Comparison of ENCODE assay signal across 8 cellular contexts in genomic region chr1:156103521-156103947, GRCh38. TPM values are rescaled to one million over a fixed set of nuclear protein-coding genes. Genes with fewer than 3 reads are reported as not detected.
A peak's percentile ranks its signal among the peaks of the same experiment; 100 is the strongest.
DNase-seq lines count a peak whose midpoint lies in the region; TF ChIP-seq lines count a peak whose summit lies in the region.

No MANE protein-coding gene starts in this region.

- H2BK12ac ChIP-seq in neuronal stem cell (ENCODE audit: low read length), result no peak overlapping the region

- H3K27ac ChIP-seq in ectodermal cell (ENCODE audit: insufficient read depth, low read depth, low read length, poor library complexity, severe bottlenecking), result peak overlapping the region; percentile 44
- no peak overlapping the region for H3K27ac ChIP-seq in neuronal stem cell (replicated peaks; ENCODE audit: low read length)

- peak overlapping the region; percentile 24 for H2AK5ac ChIP-seq in neuronal stem cell (ENCODE audit: low read depth, low read length)

- H3K36me3 ChIP-seq in ectodermal cell (ENCODE audit: control insufficient read depth, insufficient read depth, low read length) (no peaks in the 10 kb centered on the region), neuronal stem cell (replicated peaks in 1 of 2; ENCODE audit: control insufficient read depth in 2 of 2, insufficient read depth in 2 of 2, low read length in 2 of 2) (peaks cover 4 to 62% of the 10 kb centered on the region in 2 donors)

- no peak overlapping the region for H4K91ac ChIP-seq in neuronal stem cell (ENCODE audit: low read depth, low read length, poor library complexity)

- 72 to 75% methylated on average over 9 of the region's 9 CpGs for WGBS in ectodermal cell, 2 experiments
- no CpG with 5 or more reads among the region's 9 CpGs for WGBS in neuronal stem cell (ENCODE audit: extremely low coverage in 2 of 2, insufficient read length in 2 of 2, insufficient replicate concordance in 1 of 2), 2 donors

- no peak overlapping the region for H2BK5ac ChIP-seq in neuronal stem cell (ENCODE audit: low read length)

- H3K9me3 ChIP-seq in ectodermal cell (ENCODE audit: control insufficient read depth, low read length) (no peaks in the 10 kb centered on the region), neuronal stem cell (replicated peaks in 1 of 2; ENCODE audit: control insufficient read depth in 2 of 2, insufficient read depth in 1 of 2, low read depth in 1 of 2, low read length in 2 of 2) (no peaks in the 10 kb centered on the region)

- H3K4ac ChIP-seq in neuronal stem cell (ENCODE audit: low read length), result no peak overlapping the region

- peak overlapping the region; percentile 54 for H3K4me3 ChIP-seq in AG10803 (ENCODE audit: low read length)
- H3K4me3 ChIP-seq in ectodermal cell (ENCODE audit: insufficient read depth, low read depth, low read length), result no peak overlapping the region
- no peak overlapping the region for H3K4me3 ChIP-seq in neuronal stem cell (ENCODE audit: low read length in 2 of 2)

- no peak overlapping the region for H2AFZ ChIP-seq in neuronal stem cell (ENCODE audit: low read length)

- no peak for TF ChIP-seq CTCF in AG10803 (conservative IDR thresholded peaks at IDR 0.05; ENCODE audit: low read length)

- DNase-seq in AG10803 (ENCODE audit: low read depth) (peak; percentile 87), RPMI7951 (ENCODE audit: low read depth) (peak; percentile 93), neuronal stem cell (ENCODE audit: low spot score) (no peak), NCI-H748 treated with DMSO at 0.1 percent for 48 hours (lab: John Stamatoyannopoulos, UW) (no peak), T-helper 9 cell (no peak), posterior cingulate gyrus (no peak), NCI-H748 (lab: John Stamatoyannopoulos, UW; ENCODE audit: unreplicated experiment) (no peak)

- peak overlapping the region; percentile 34 for H3K18ac ChIP-seq in neuronal stem cell (ENCODE audit: low read length)

- no peak overlapping the region for H4K8ac ChIP-seq in neuronal stem cell (ENCODE audit: low read depth, low read length)

- H3K79me1 ChIP-seq in neuronal stem cell (ENCODE audit: low read depth, low read length), result peaks cover 14% of the 10 kb centered on the region

- H3K14ac ChIP-seq in neuronal stem cell (ENCODE audit: low read length), result no peak overlapping the region

- H3K27me3 ChIP-seq in ectodermal cell (ENCODE audit: control insufficient read depth, insufficient read depth, low read length, poor library complexity, severe bottlenecking) (no peaks in the 10 kb centered on the region), neuronal stem cell (ENCODE audit: control insufficient read depth in 3 of 3, insufficient read depth in 3 of 3, low read depth in 1 of 3, low read length in 3 of 3) (no peaks in the 10 kb centered on the region)

- H3K4me1 ChIP-seq in ectodermal cell (ENCODE audit: control insufficient read depth, insufficient read depth, low read length), result peaks cover 45% of the 10 kb centered on the region
- peaks cover 38 to 54% of the 10 kb centered on the region in 2 donors for H3K4me1 ChIP-seq in neuronal stem cell (ENCODE audit: control insufficient read depth in 2 of 2, insufficient read depth in 1 of 2, low read depth in 1 of 2, low read length in 2 of 2)

- no peak overlapping the region for H2BK15ac ChIP-seq in neuronal stem cell (ENCODE audit: low read length)

- H3K9ac ChIP-seq in neuronal stem cell (ENCODE audit: low read depth, low read length, poor library complexity), result no peak overlapping the region

- no peak overlapping the region for H3K4me2 ChIP-seq in neuronal stem cell (ENCODE audit: insufficient read depth, low read length, poor library complexity, severe bottlenecking)

- H2BK120ac ChIP-seq in neuronal stem cell (ENCODE audit: low read depth, low read length), result no peak overlapping the region

- no peak overlapping the region for H3K23ac ChIP-seq in neuronal stem cell (ENCODE audit: low read depth, low read length, poor library complexity)

- intact Hi-C loops in posterior cingulate gyrus (cut with DNase I), result no loop called here

RNA-seq across cellular contexts. Expression of gene LMNA, which starts 11.0 kb away (rescaled TPM):
- 919 and 1,055 TPM in 2 replicates for total RNA-seq in RPMI7951 (2014; rRNA removed; shearing (Covaris generic))
- 35.3 TPM for polyA plus RNA-seq in ectodermal cell (2013, experiment 1 of 4)
- polyA plus RNA-seq in ectodermal cell (2013, experiment 2 of 4), result 35.9 TPM
- polyA plus RNA-seq in ectodermal cell (2013, experiment 3 of 4), result 25.6 TPM
- polyA plus RNA-seq in ectodermal cell (2013, experiment 4 of 4), result 30.8 TPM
- polyA plus RNA-seq in neuronal stem cell (2013, experiment 1 of 2), result 28.6 TPM
- polyA plus RNA-seq in neuronal stem cell (2013, experiment 2 of 2), result 29.9 TPM

RNA-seq across cellular contexts. Expression of gene MEX3A, which starts 21.3 kb away (rescaled TPM):
- total RNA-seq in RPMI7951 (2014; rRNA removed; shearing (Covaris generic)), result 2.1 and 2.4 TPM in 2 replicates
- 85.4 TPM for polyA plus RNA-seq in ectodermal cell (2013, experiment 1 of 4)
- polyA plus RNA-seq in ectodermal cell (2013, experiment 2 of 4), result 98.5 TPM
- polyA plus RNA-seq in ectodermal cell (2013, experiment 3 of 4), result 84.4 TPM
- polyA plus RNA-seq in ectodermal cell (2013, experiment 4 of 4), result 88.8 TPM
- 72.9 TPM for polyA plus RNA-seq in neuronal stem cell (2013, experiment 1 of 2)
- polyA plus RNA-seq in neuronal stem cell (2013, experiment 2 of 2), result 75.1 TPM

RNA-seq across cellular contexts. Expression of gene RAB25, which starts 42.6 kb away (rescaled TPM):
- total RNA-seq in RPMI7951 (2014; rRNA removed; shearing (Covaris generic)), result not detected in 2 replicates
- polyA plus RNA-seq in ectodermal cell (2013, experiment 1 of 4), result 7.1 TPM
- polyA plus RNA-seq in ectodermal cell (2013, experiment 2 of 4), result 7.4 TPM
- 7.5 TPM for polyA plus RNA-seq in ectodermal cell (2013, experiment 3 of 4)
- 6.5 TPM for polyA plus RNA-seq in ectodermal cell (2013, experiment 4 of 4)
- 3.3 TPM for polyA plus RNA-seq in neuronal stem cell (2013, experiment 1 of 2)
- polyA plus RNA-seq in neuronal stem cell (2013, experiment 2 of 2), result 3.4 TPM

RNA-seq across cellular contexts. Expression of gene LAMTOR2, which starts 49.0 kb away (rescaled TPM):
- 102 and 118 TPM in 2 replicates for total RNA-seq in RPMI7951 (2014; rRNA removed; shearing (Covaris generic))
- polyA plus RNA-seq in ectodermal cell (2013, experiment 1 of 4), result 89.9 TPM
- 84.4 TPM for polyA plus RNA-seq in ectodermal cell (2013, experiment 2 of 4)
- 96.6 TPM for polyA plus RNA-seq in ectodermal cell (2013, experiment 3 of 4)
- polyA plus RNA-seq in ectodermal cell (2013, experiment 4 of 4), result 105 TPM
- 81.9 TPM for polyA plus RNA-seq in neuronal stem cell (2013, experiment 1 of 2)
- 81.2 TPM for polyA plus RNA-seq in neuronal stem cell (2013, experiment 2 of 2)

RNA-seq across cellular contexts. Expression of gene SEMA4A, which starts 49.9 kb away (rescaled TPM):
- 0.20 and 0.36 TPM in 2 replicates for total RNA-seq in RPMI7951 (2014; rRNA removed; shearing (Covaris generic))
- polyA plus RNA-seq in ectodermal cell (2013, experiment 1 of 4), result 2.6 TPM
- 2.7 TPM for polyA plus RNA-seq in ectodermal cell (2013, experiment 2 of 4)
- polyA plus RNA-seq in ectodermal cell (2013, experiment 3 of 4), result 2.5 TPM
- 3.3 TPM for polyA plus RNA-seq in ectodermal cell (2013, experiment 4 of 4)
- 4.4 TPM for polyA plus RNA-seq in neuronal stem cell (2013, experiment 1 of 2)
- 4.5 TPM for polyA plus RNA-seq in neuronal stem cell (2013, experiment 2 of 2)

Comparison
In these comparisons a context has a peak if more than half of its experiments do, and no peak if none do; other contexts are left out.
1. DNase-seq: peak in AG10803 (single experiment) and RPMI7951 (single experiment); none in neuronal stem cell (single experiment), NCI-H748 treated with DMSO at 0.1 percent for 48 hours (single experiment), T-helper 9 cell (single experiment), posterior cingulate gyrus (0 of 10) and NCI-H748 (single experiment).